18 cellular contexts compared by ENCODE assay signal in the genomic region with DNA sequence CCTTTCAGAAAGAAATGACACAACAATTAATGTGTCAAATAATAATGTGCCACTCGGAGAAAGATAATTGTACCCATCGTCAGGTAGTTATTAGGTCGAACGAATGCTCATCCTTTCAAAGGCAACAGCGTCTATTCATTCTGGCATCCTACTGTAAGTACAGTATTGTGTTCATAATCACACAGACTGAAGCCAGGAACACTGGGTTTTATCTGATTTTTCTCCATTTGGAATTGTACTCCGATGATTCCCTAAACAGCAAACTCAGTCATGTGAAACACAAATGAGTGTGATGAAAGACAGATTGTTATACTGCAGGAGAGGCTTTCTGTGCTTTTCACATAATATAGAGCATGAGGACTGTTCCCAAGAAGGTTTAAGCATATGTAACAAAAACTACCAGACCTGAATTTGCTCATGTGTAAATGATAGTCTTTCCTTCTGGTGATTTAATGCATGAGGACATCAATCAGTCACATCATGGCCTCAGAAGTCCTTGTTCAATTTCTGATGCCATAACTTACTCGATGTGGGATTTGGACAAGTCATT.
A peak's percentile ranks its signal among the peaks of the same experiment; 100 is the strongest.
DNase-seq lines count a peak whose midpoint lies in the region; ATAC-seq, FAIRE-seq and TF ChIP-seq lines count a peak whose summit lies in the region.
"Had no signal": no experiment of that assay in that cellular context is flagged by ENCODE, and none has a peak within 500 bp of the region (broad histone marks: within the 10 kb centered on the region; RNA-seq: fewer than 3 reads in every experiment).

No MANE protein-coding gene starts in this region.

- H3K4me3 Mint-ChIP-seq in brain, result peak overlapping the region in 1 of 5 experiments; percentile 6
- H3K4me3 Mint-ChIP-seq in H9, result no peak overlapping the region
- H3K4me3 Mint-ChIP-seq: GM23338 had no signal

- H3K9me3 Mint-ChIP-seq in brain, result peaks cover 0 to 6% (median 3%) of the 10 kb centered on the region in 5 experiments
- no peaks in the 10 kb centered on the region for H3K9me3 Mint-ChIP-seq in H9
- H3K9me3 Mint-ChIP-seq: GM23338 had no signal

- no peaks in the 10 kb centered on the region for H3K79me2 ChIP-seq in H9 (ENCODE audit: insufficient read depth, low read length)

- no peak overlapping the region for H3K23ac ChIP-seq in H9 (ENCODE audit: insufficient read length, low read depth, low read length)

- no peak overlapping the region for H4K91ac ChIP-seq in H9 (ENCODE audit: insufficient read length, low read depth, low read length)

- DNase-seq in NCI-H1417 (lab: John Stamatoyannopoulos, UW) (peak in 2 of 3 experiments; percentile 35 to 73), NCI-H2227 (lab: John Stamatoyannopoulos, UW; ENCODE audit: unreplicated experiment) (peak; percentile 35), H9 (no peak), pancreas (no peak)
- DNase-seq: DMS153, KG1, NCI-H187, NCI-H510A, NCI-H774 had no signal

- peak overlapping the region; percentile 42 for H2AFZ ChIP-seq in neuron (ENCODE audit: low read depth, low read length)
- H2AFZ ChIP-seq in H9 (ENCODE audit: low read length), result no peak overlapping the region
- H2AFZ ChIP-seq: GM23338 had no signal

- H3K27me3 ChIP-seq in neuron (ENCODE audit: insufficient read depth, low read length), result no peaks in the 10 kb centered on the region
- H3K27me3 ChIP-seq in H9 (ENCODE audit: insufficient read depth, low read length), result no peaks in the 10 kb centered on the region
- H3K27me3 ChIP-seq in pancreas, result no peaks in the 10 kb centered on the region
- H3K27me3 ChIP-seq: SJSA1 had no signal

- no peaks in the 10 kb centered on the region for H3K36me3 Mint-ChIP-seq in brain
- H3K36me3 Mint-ChIP-seq in H9 (ENCODE audit: insufficient read depth in 1 of 3, low read depth in 3 of 3), result no peaks in the 10 kb centered on the region

- H4K5ac ChIP-seq in H9 (ENCODE audit: insufficient read length, low read depth, low read length), result no peak overlapping the region

- no peak overlapping the region for H2BK120ac ChIP-seq in H9 (ENCODE audit: low read depth, low read length, poor library complexity, severe bottlenecking)

- H3K4me1 ChIP-seq in neuron (ENCODE audit: insufficient read depth, low read length), result peaks cover 26% of the 10 kb centered on the region
- no peaks in the 10 kb centered on the region for H3K4me1 ChIP-seq in H9 (ENCODE audit: insufficient read depth, low read length)
- H3K4me1 ChIP-seq in pancreas, result no peaks in the 10 kb centered on the region
- H3K4me1 ChIP-seq: A549, SJSA1 had no signal

- no peaks in the 10 kb centered on the region for H3K36me3 ChIP-seq in neuron (ENCODE audit: insufficient read depth, low read length)
- H3K36me3 ChIP-seq in pancreas, result no peaks in the 10 kb centered on the region
- H3K36me3 ChIP-seq: SJSA1 had no signal

- H3K27ac ChIP-seq in H9 (ENCODE audit: insufficient read length, low read depth, low read length) (no peak overlapping the region), pancreas (no peak overlapping the region)
- H3K27ac ChIP-seq: A549, C4-2B, SJSA1 had no signal

- H3K14ac ChIP-seq in H9 (ENCODE audit: insufficient read depth, low read length), result no peak overlapping the region

- H3K27ac Mint-ChIP-seq in brain (peak overlapping the region; percentile 52 to 96 (median 83)), H9 (no peak overlapping the region)
- H3K27ac Mint-ChIP-seq: GM23338 had no signal

- no peak overlapping the region for H2BK5ac ChIP-seq in H9 (ENCODE audit: insufficient read length, low read length)

- H3K4ac ChIP-seq in H9 (ENCODE audit: low read depth, low read length), result no peak overlapping the region

- no peaks in the 10 kb centered on the region for H3K79me1 ChIP-seq in H9 (ENCODE audit: insufficient read depth, low read depth, low read length, poor library complexity, severe bottlenecking)

- H2BK20ac ChIP-seq in H9 (ENCODE audit: low read depth, low read length, poor library complexity, severe bottlenecking), result no peak overlapping the region

- intact Hi-C loops in pancreas (cut with DNase I), result no loop called here

- H2AK5ac ChIP-seq in H9 (ENCODE audit: insufficient read length, low read length), result no peak overlapping the region

- no peak for FAIRE-seq in pancreas (lab: Jason Lieb, UNC)
- FAIRE-seq: A549, GM12892, HepG2 had no signal

- peaks cover 63% of the 10 kb centered on the region for H3K4me1 Mint-ChIP-seq in brain
- peaks cover 1 to 2% of the 10 kb centered on the region in 2 experiments; a peak in 3 of 4 replicates for H3K4me1 Mint-ChIP-seq in H9

- H3K4me2 ChIP-seq in H9 (ENCODE audit: insufficient read depth, insufficient read length, low read length), result no peak overlapping the region
- H3K4me2 ChIP-seq: A549, GM23338 had no signal

- no peak overlapping the region for H3K18ac ChIP-seq in H9 (ENCODE audit: insufficient read length, low read depth, low read length)

- no peak for TF ChIP-seq CTCF in brain (conservative IDR thresholded peaks at IDR 0.05)
- TF ChIP-seq CTCF in H9 (conservative IDR thresholded peaks at IDR 0.05), result no peak
- no peak for TF ChIP-seq CTCF in pancreas (IDR thresholded peaks at IDR 0.05)

- no peak overlapping the region for H2BK15ac ChIP-seq in H9 (ENCODE audit: low read depth, low read length)

- ATAC-seq in HG02678 (IDR thresholded peaks at IDR 0.05; ENCODE audit: unreplicated experiment) (no peak), pancreas (no peak)
- ATAC-seq: A549, GM23338, HepG2 had no signal

- no peak overlapping the region for H3T11ph ChIP-seq in H9 (ENCODE audit: low read length)

- H2BK12ac ChIP-seq in H9 (ENCODE audit: insufficient read length, low read depth, low read length), result no peak overlapping the region

- H3K56ac ChIP-seq in H9 (ENCODE audit: insufficient read length, low read depth, low read length), result no peak overlapping the region

- no peaks in the 10 kb centered on the region for H3K23me2 ChIP-seq in H9 (ENCODE audit: insufficient read length, low read depth, low read length, poor library complexity, severe bottlenecking)

- H3K27me3 Mint-ChIP-seq in brain (peaks cover 5% of the 10 kb centered on the region), H9 (ENCODE audit: low read depth) (no peaks in the 10 kb centered on the region)

- H4K8ac ChIP-seq in H9 (replicated peaks; ENCODE audit: insufficient read length, low read depth, low read length), result no peak overlapping the region

- no CpG with 5 or more reads among the region's 7 CpGs for WGBS in H9 (ENCODE audit: extremely low coverage, insufficient read length, low lambda C conversion rate)
- WGBS in pancreas, 2 donors, result 73 to 85% methylated on average over 7 of the region's 7 CpGs

- H3K9me3 ChIP-seq in neuron (ENCODE audit: low read length) (no peaks in the 10 kb centered on the region), H9 (ENCODE audit: control insufficient read depth, low read depth, low read length) (no peaks in the 10 kb centered on the region), pancreas (no peaks in the 10 kb centered on the region)
- H3K9me3 ChIP-seq: A549, SJSA1 had no signal

- H3K4me3 ChIP-seq in neuron (ENCODE audit: low read length) (no peak overlapping the region), pancreas (no peak overlapping the region)
- H3K4me3 ChIP-seq: A549, GM23338, SJSA1 had no signal

- no peak overlapping the region for H3K9ac ChIP-seq in H9 (ENCODE audit: extremely low read depth, insufficient read length, low read length)

- H4K20me1 ChIP-seq in H9 (ENCODE audit: control insufficient read depth, insufficient read depth, insufficient read length), result no peaks in the 10 kb centered on the region

Comparison
In these comparisons a context has a peak if more than half of its experiments do, and no peak if none do; other contexts are left out.
1. DNase-seq: peak in NCI-H1417 (2 of 3) and NCI-H2227 (single experiment); none in H9 (single experiment) and pancreas (0 of 6).
2. H3K27ac Mint-ChIP-seq: peak in brain (5 of 5); none in H9 (0 of 3).